22 cellular contexts compared by ENCODE assay signal in the genomic region with DNA sequence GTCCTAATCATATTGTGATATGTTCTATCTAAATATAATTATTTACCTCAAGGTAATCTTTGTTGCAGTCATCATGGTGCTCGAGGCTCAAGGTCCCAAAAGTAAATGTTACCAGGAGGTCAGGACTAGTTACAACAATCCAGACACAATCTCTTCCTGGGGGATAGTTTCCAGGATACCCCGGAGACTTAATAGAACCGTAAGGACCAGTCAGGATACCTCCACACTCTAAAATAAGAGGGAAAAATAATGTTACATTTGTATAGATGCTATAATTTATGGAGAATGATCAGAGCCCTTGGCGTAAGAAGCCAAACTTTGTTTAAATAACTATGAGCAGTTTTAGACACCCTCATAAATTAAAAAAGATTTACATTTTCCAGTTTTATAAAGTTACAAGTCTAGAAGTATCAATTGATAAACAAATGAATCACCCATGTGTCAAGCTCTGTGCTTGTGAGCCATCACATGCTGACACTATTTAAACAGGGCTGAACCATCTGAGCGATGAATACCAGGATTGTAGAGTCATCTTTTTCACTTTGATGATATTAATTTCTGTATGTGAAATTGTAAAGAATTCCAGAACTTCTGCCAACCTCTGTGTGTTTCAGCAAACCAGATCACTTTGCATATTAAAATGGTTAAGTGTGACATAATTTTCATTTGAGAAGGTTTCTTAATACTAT. TPM values are rescaled to one million over a fixed set of nuclear protein-coding genes. Genes with fewer than 3 reads are reported as not detected.
A peak's percentile ranks its signal among the peaks of the same experiment; 100 is the strongest.
DNase-seq lines count a peak whose midpoint lies in the region; ATAC-seq, FAIRE-seq and TF ChIP-seq lines count a peak whose summit lies in the region.
"Had no signal": no experiment of that assay in that cellular context is flagged by ENCODE, and none has a peak within 500 bp of the region (broad histone marks: within the 10 kb centered on the region; RNA-seq: fewer than 3 reads in every experiment).

No MANE protein-coding gene starts in this region.

- no peak overlapping the region for H3K4me3 Mint-ChIP-seq in astrocyte (ENCODE audit: unreplicated experiment)
- H3K4me3 Mint-ChIP-seq in T-cell, result no peak overlapping the region
- H3K4me3 Mint-ChIP-seq in H9, result no peak overlapping the region
- H3K4me3 Mint-ChIP-seq: activated CD8-positive, alpha-beta memory T cell treated with anti-CD3 and anti-CD28 coated beads, Interleukin-2, amount 10 ng/mL, durations not matched to agents 7 days and 5 days; effector memory CD8-positive, alpha-beta T cell; stimulated activated naive CD8-positive, alpha-beta T cell treated with anti-CD3 and anti-CD28 coated beads, Interleukin-15, amount 100 ng/mL, for 72 hours had no signal

- FAIRE-seq in A549 (lab: Jason Lieb, UNC), result peak; percentile 51
- FAIRE-seq in astrocyte (lab: Jason Lieb, UNC), result peak; percentile 97
- FAIRE-seq: A204.1 had no signal

- H2AFZ ChIP-seq in astrocyte (ENCODE audit: low read depth, low read length) (no peak overlapping the region), H9 (ENCODE audit: low read length) (no peak overlapping the region)

- H3K27me3 ChIP-seq in astrocyte (ENCODE audit: insufficient read depth, low read length), result no peaks in the 10 kb centered on the region
- no peaks in the 10 kb centered on the region for H3K27me3 ChIP-seq in foreskin keratinocyte
- no peaks in the 10 kb centered on the region for H3K27me3 ChIP-seq in HAP-1 (ENCODE audit: low read depth)
- no peaks in the 10 kb centered on the region for H3K27me3 ChIP-seq in H9 (ENCODE audit: insufficient read depth, low read length)
- H3K27me3 ChIP-seq: Peyer's patch had no signal

- H3K9me3 Mint-ChIP-seq in astrocyte (ENCODE audit: unreplicated experiment) (no peaks in the 10 kb centered on the region), T-cell (no peaks in the 10 kb centered on the region), H9 (no peaks in the 10 kb centered on the region)
- H3K9me3 Mint-ChIP-seq: effector memory CD8-positive, alpha-beta T cell had no signal

- H3K4me1 Mint-ChIP-seq in astrocyte (ENCODE audit: low read depth, unreplicated experiment) (peaks cover 9% of the 10 kb centered on the region), T-cell (no peaks in the 10 kb centered on the region), H9 (peaks cover 7% of the 10 kb centered on the region in 2 experiments)

- no peak for TF ChIP-seq POLR2A in A549 (IDR thresholded peaks at IDR 0.05; ENCODE audit: low read length)

- POLR2A ChIA-PET in A549 (lab: Yijun Ruan, JAX), result no interaction called here
- POLR2A ChIA-PET in T-cell (lab: Charles Lee), result no interaction called here

- no peak overlapping the region for H2BK5ac ChIP-seq in H9 (ENCODE audit: insufficient read length, low read length)

- H3K18ac ChIP-seq in H9 (ENCODE audit: insufficient read length, low read depth, low read length), result no peak overlapping the region

- no peak overlapping the region for H3K23ac ChIP-seq in H9 (ENCODE audit: insufficient read length, low read depth, low read length)

- H3K27me3 Mint-ChIP-seq in astrocyte (ENCODE audit: low read depth, unreplicated experiment), result no peaks in the 10 kb centered on the region
- H3K27me3 Mint-ChIP-seq in T-cell, result no peaks in the 10 kb centered on the region
- H3K27me3 Mint-ChIP-seq in H9 (ENCODE audit: low read depth), result no peaks in the 10 kb centered on the region
- H3K27me3 Mint-ChIP-seq: activated CD8-positive, alpha-beta memory T cell treated with anti-CD3 and anti-CD28 coated beads, Interleukin-2, amount 10 ng/mL, durations not matched to agents 7 days and 5 days; effector memory CD8-positive, alpha-beta T cell; stimulated activated naive CD8-positive, alpha-beta T cell treated with anti-CD3 and anti-CD28 coated beads, Interleukin-15, amount 100 ng/mL, for 72 hours had no signal

- H3K36me3 Mint-ChIP-seq in astrocyte (ENCODE audit: low read depth, unreplicated experiment) (peaks cover 2% of the 10 kb centered on the region), T-cell (peaks cover 46% of the 10 kb centered on the region), H9 (ENCODE audit: insufficient read depth in 1 of 3, low read depth in 3 of 3) (no peaks in the 10 kb centered on the region; a peak in 1 of 7 replicates)

- H3K79me2 ChIP-seq in astrocyte (ENCODE audit: insufficient read depth, low read length), result no peaks in the 10 kb centered on the region
- H3K79me2 ChIP-seq in H9 (ENCODE audit: insufficient read depth, low read length), result no peaks in the 10 kb centered on the region

- H3K79me1 ChIP-seq in H9 (ENCODE audit: insufficient read depth, low read depth, low read length, poor library complexity, severe bottlenecking), result no peaks in the 10 kb centered on the region

- H4K20me1 ChIP-seq in astrocyte (ENCODE audit: insufficient read depth, low read length) (no peaks in the 10 kb centered on the region), H9 (ENCODE audit: control insufficient read depth, insufficient read depth, insufficient read length) (no peaks in the 10 kb centered on the region)

- no peak overlapping the region for H3K14ac ChIP-seq in H9 (ENCODE audit: insufficient read depth, low read length)

- H3K56ac ChIP-seq in H9 (ENCODE audit: insufficient read length, low read depth, low read length), result no peak overlapping the region

- no peak overlapping the region for H4K5ac ChIP-seq in H9 (ENCODE audit: insufficient read length, low read depth, low read length)

- peak in 1 of 2 experiments; percentile 75; a peak in 4 of 6 replicates for ATAC-seq in A549
- ATAC-seq in foreskin keratinocyte, result peak; percentile 97
- no peak for ATAC-seq in T-cell (replicated peaks in 1 of 4)
- ATAC-seq: activated CD8-positive, alpha-beta memory T cell treated with anti-CD3 and anti-CD28 coated beads, Interleukin-2, amount 10 ng/mL, durations not matched to agents 7 days and 5 days; effector memory CD8-positive, alpha-beta T cell; left cardiac atrium; stimulated activated naive CD8-positive, alpha-beta T cell treated with anti-CD3 and anti-CD28 coated beads, Interleukin-15, amount 100 ng/mL, for 72 hours had no signal

- H3K4me1 ChIP-seq in A549 (peaks cover 15% of the 10 kb centered on the region; the same call in 2 of the 3 replicates), astrocyte (ENCODE audit: insufficient read depth, low read length) (peaks cover 4% of the 10 kb centered on the region), foreskin keratinocyte (peaks cover 10% of the 10 kb centered on the region), HAP-1 (peaks cover 15% of the 10 kb centered on the region), H9 (ENCODE audit: insufficient read depth, low read length) (no peaks in the 10 kb centered on the region)
- H3K4me1 ChIP-seq: Peyer's patch had no signal

- no peak for TF ChIP-seq EP300 in A549 (IDR thresholded peaks at IDR 0.05)

- TF ChIP-seq RAD21 in A549 (conservative IDR thresholded peaks at IDR 0.05 in 1 of 2, IDR thresholded peaks at IDR 0.05 in 1 of 2), result no peak

- H3K36me3 ChIP-seq in astrocyte (ENCODE audit: insufficient read depth, low read length), result no peaks in the 10 kb centered on the region
- H3K36me3 ChIP-seq in HAP-1 (replicated peaks), result no peaks in the 10 kb centered on the region

- H3K23me2 ChIP-seq in H9 (ENCODE audit: insufficient read length, low read depth, low read length, poor library complexity, severe bottlenecking), result no peaks in the 10 kb centered on the region

- H3T11ph ChIP-seq in H9 (ENCODE audit: low read length), result no peak overlapping the region

- DNase-seq in A549 (ENCODE audit: low read depth in 1 of 2, low spot score in 1 of 2) (peak; percentile 6 to 38), HS-5 (ENCODE audit: low read depth) (peak; percentile 68), astrocyte (ENCODE audit: low read depth) (peak; percentile 72), foreskin keratinocyte (peak; percentile 61 to 78), HAP-1 (ENCODE audit: low spot score in 2 of 2) (no peak), T-cell (no peak), H9 (no peak)
- no peak for DNase-seq in stimulated activated CD8-positive, alpha-beta memory T cell treated with anti-CD3 and anti-CD28 coated beads, Interleukin-4, amount 100 ng/mL, for 48 hours
- DNase-seq: activated CD4-positive, CD25-positive, alpha-beta regulatory T cell; activated CD8-positive, alpha-beta memory T cell treated with anti-CD3 and anti-CD28 coated beads, Interleukin-2, amount 10 ng/mL, durations not matched to agents 7 days and 5 days; activated naive CD4-positive, alpha-beta T cell; central memory CD4-positive, alpha-beta T cell; effector memory CD8-positive, alpha-beta T cell; GDM1; left cardiac atrium; NCI-H1694; NCI-H526; Peyer's patch; posterior cingulate gyrus; stimulated activated naive CD8-positive, alpha-beta T cell treated with anti-CD3 and anti-CD28 coated beads, Interleukin-15, amount 100 ng/mL, for 72 hours; T-helper 1 cell had no signal

- no peak overlapping the region for H3K4ac ChIP-seq in H9 (ENCODE audit: low read depth, low read length)

- H3K9ac ChIP-seq in astrocyte (ENCODE audit: low read length) (no peak overlapping the region), H9 (ENCODE audit: extremely low read depth, insufficient read length, low read length) (no peak overlapping the region)

- H3K9me3 ChIP-seq in A549 (no peaks in the 10 kb centered on the region), astrocyte (ENCODE audit: insufficient read depth, low read depth, low read length) (no peaks in the 10 kb centered on the region), HAP-1 (no peaks in the 10 kb centered on the region), H9 (ENCODE audit: control insufficient read depth, low read depth, low read length) (no peaks in the 10 kb centered on the region)
- H3K9me3 ChIP-seq: Peyer's patch had no signal

- H4K91ac ChIP-seq in H9 (ENCODE audit: insufficient read length, low read depth, low read length), result no peak overlapping the region

- no peak overlapping the region for H2BK20ac ChIP-seq in H9 (ENCODE audit: low read depth, low read length, poor library complexity, severe bottlenecking)

- H2BK120ac ChIP-seq in H9 (ENCODE audit: low read depth, low read length, poor library complexity, severe bottlenecking), result no peak overlapping the region

- H3K4me2 ChIP-seq in A549 (peak overlapping the region; percentile 47), astrocyte (ENCODE audit: low read length) (no peak overlapping the region), H9 (ENCODE audit: insufficient read depth, insufficient read length, low read length) (no peak overlapping the region)

- 40% methylated on average over 5 of the region's 5 CpGs for WGBS in A549 (ENCODE audit: missing lambda C conversion rate)
- WGBS in H9 (ENCODE audit: extremely low coverage, insufficient read length, low lambda C conversion rate), result no CpG with 5 or more reads among the region's 5 CpGs

- H2BK12ac ChIP-seq in H9 (ENCODE audit: insufficient read length, low read depth, low read length), result no peak overlapping the region

- peak overlapping the region in 1 of 2 experiments; percentile 53; a peak in 1 of 6 replicates for H3K27ac ChIP-seq in A549
- peak overlapping the region; percentile 49 for H3K27ac ChIP-seq in astrocyte (ENCODE audit: low read depth, low read length)
- peak overlapping the region; percentile 39 for H3K27ac ChIP-seq in foreskin keratinocyte
- H3K27ac ChIP-seq in H9 (ENCODE audit: insufficient read length, low read depth, low read length), result no peak overlapping the region
- H3K27ac ChIP-seq: Peyer's patch had no signal

- no peak overlapping the region for H2AK5ac ChIP-seq in H9 (ENCODE audit: insufficient read length, low read length)

- no peak overlapping the region for H4K8ac ChIP-seq in H9 (replicated peaks; ENCODE audit: insufficient read length, low read depth, low read length)

- CTCF ChIA-PET in A549 (lab: Yijun Ruan, JAX), result interaction anchor here (1.0 to 1.3 kb wide), 2 partner anchors 13 to 142 kb away, joined by 3 to 4 read pairs; no protein-coding TSS in a partner anchor
- CTCF ChIA-PET in T-cell (lab: Charles Lee), result no interaction called here

- TF ChIP-seq CTCF in A549 (IDR thresholded peaks at IDR 0.05), result no peak
- TF ChIP-seq CTCF in astrocyte (IDR thresholded peaks at IDR 0.05; ENCODE audit: insufficient read depth, low read depth, low read length), result no peak
- TF ChIP-seq CTCF in foreskin keratinocyte (conservative IDR thresholded peaks at IDR 0.05), result no peak
- TF ChIP-seq CTCF in H9 (conservative IDR thresholded peaks at IDR 0.05), result no peak

- H3K27ac Mint-ChIP-seq in astrocyte (ENCODE audit: unreplicated experiment), result peak overlapping the region; percentile 18
- no peak overlapping the region for H3K27ac Mint-ChIP-seq in T-cell
- no peak overlapping the region for H3K27ac Mint-ChIP-seq in H9
- H3K27ac Mint-ChIP-seq: activated CD8-positive, alpha-beta memory T cell treated with anti-CD3 and anti-CD28 coated beads, Interleukin-2, amount 10 ng/mL, durations not matched to agents 7 days and 5 days; effector memory CD8-positive, alpha-beta T cell; stimulated activated naive CD8-positive, alpha-beta T cell treated with anti-CD3 and anti-CD28 coated beads, Interleukin-15, amount 100 ng/mL, for 72 hours had no signal

- in situ Hi-C loops in HAP-1 (cut with MboI; ENCODE audit: low sequenced_read_pairs), result no loop called here

- H2BK15ac ChIP-seq in H9 (ENCODE audit: low read depth, low read length), result no peak overlapping the region

- H3K4me3 ChIP-seq in A549 (no peak overlapping the region), astrocyte (ENCODE audit: insufficient read depth, low read depth, low read length) (no peak overlapping the region), HAP-1 (no peak overlapping the region)
- H3K4me3 ChIP-seq: Peyer's patch had no signal

RNA-seq across cellular contexts. Expression of a gene that starts 41.3 kb away (rescaled TPM):
- polyA plus RNA-seq in A549 (2011; rRNA removed) (0.28 and 0.40 TPM in 2 replicates), A549 (2017; fragmentation: RNase III; extraction: RNeasy Plus Mini Kit Qiagen cat#74134 plus additional on column Dnase treatment) (0.04 to 0.08 TPM (median 0.08 TPM) in 3 replicates), foreskin keratinocyte (0.01 and 0.06 TPM in 2 replicates)
- polyA plus RNA-seq in A549 (2012; cell fraction: cytosol; rRNA removed), result 0.03 and 0.04 TPM in 2 replicates
- 0.13 and 0.17 TPM in 2 replicates for polyA plus RNA-seq in A549 (2012; cell fraction: nucleus; rRNA removed)
- 0.41 and 0.63 TPM in 2 replicates for polyA minus RNA-seq in A549 (2011; rRNA and poly(A)+ RNA removed)
- total RNA-seq in astrocyte (2.7 and 3.5 TPM in 2 replicates), foreskin keratinocyte (0.07 and 0.10 TPM in 2 replicates), T-cell (10 to 100 TPM in 1 of 5 donors, 1 to 10 TPM in 4; 6.3 to 11.4 (median 8.6) TPM), H9 (2021) (0.26 and 0.37 TPM in 2 replicates)

Comparison
In these comparisons a context has a peak if more than half of its experiments do, and no peak if none do; other contexts are left out.
1. DNase-seq: peak in A549 (2 of 2), HS-5 (single experiment), astrocyte (single experiment) and foreskin keratinocyte (2 of 2); none in HAP-1 (0 of 2), T-cell (0 of 34), stimulated activated CD8-positive, alpha-beta memory T cell treated with anti-CD3 and anti-CD28 coated beads, Interleukin-4, amount 100 ng/mL, for 48 hours (single experiment) and H9 (single experiment).